Comparison of ENCODE assay signal across 21 cellular contexts in the genomic region with DNA sequence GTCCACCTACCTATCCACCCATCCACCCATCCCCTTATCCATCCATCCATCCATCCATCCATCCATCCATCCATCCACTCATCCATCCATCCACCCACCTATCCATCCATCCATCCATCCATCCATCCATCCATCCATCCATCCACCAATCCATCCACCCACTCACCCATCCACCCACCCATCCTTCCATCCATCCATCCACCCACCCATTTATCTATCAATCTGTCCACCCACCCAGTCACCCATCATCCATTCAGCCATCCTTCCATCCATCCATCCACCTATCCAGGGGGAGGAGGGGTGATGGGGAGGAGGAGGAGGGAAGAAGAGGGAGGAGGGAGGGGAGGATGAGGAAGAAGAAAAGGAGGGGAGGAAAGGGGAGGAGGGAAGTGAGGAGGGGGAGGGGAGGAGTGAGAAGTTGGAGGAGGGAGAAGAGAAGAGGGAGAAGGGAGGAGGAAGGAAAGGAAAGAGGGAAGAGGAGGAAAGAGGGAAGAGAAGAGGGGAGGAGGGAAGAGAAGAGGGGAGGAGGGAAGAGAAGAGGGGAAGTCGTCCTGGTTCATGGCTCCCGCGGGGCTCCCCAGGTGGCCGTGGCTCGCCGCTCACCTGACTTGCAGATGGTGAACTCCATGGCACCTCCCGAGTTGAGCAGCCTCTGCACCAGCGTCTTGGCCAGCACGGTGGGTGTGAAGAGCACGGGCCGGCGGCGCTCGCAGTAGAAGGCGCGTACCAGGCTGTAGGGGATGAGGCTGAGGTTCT.
"Had no signal": no experiment of that assay in that cellular context is flagged by ENCODE, and none has a peak within 500 bp of the region (broad histone marks: within the 10 kb centered on the region; RNA-seq: fewer than 3 reads in every experiment).

No MANE protein-coding gene starts in this region.

- H3K27me3 Mint-ChIP-seq: naive thymus-derived CD4-positive, alpha-beta T cell; natural killer cell treated with Interleukin-12 subunit alpha and Interleukin-12 subunit beta and Interleukin-15 and Interleukin-18, amount 100 ng/mL, for 72 hours; stimulated activated naive CD8-positive, alpha-beta T cell treated with anti-CD3 and anti-CD28 coated beads, Interleukin-15, Interleukin-2, amounts not matched to agents 100 ng/mL and 50 ng/mL, for 24 hours had no signal

- H3K4me3 Mint-ChIP-seq: naive thymus-derived CD4-positive, alpha-beta T cell; natural killer cell treated with Interleukin-12 subunit alpha and Interleukin-12 subunit beta and Interleukin-15 and Interleukin-18, amount 100 ng/mL, for 72 hours; stimulated activated naive CD8-positive, alpha-beta T cell treated with anti-CD3 and anti-CD28 coated beads, Interleukin-15, Interleukin-2, amounts not matched to agents 100 ng/mL and 50 ng/mL, for 24 hours; type B pancreatic cell had no signal

- H3K4me2 ChIP-seq: hepatocyte had no signal

- H3K27me3 ChIP-seq: hepatocyte, pancreas, tibial nerve, vagina had no signal

- H3K9me3 Mint-ChIP-seq: naive thymus-derived CD4-positive, alpha-beta T cell; natural killer cell treated with Interleukin-12 subunit alpha and Interleukin-12 subunit beta and Interleukin-15 and Interleukin-18, amount 100 ng/mL, for 72 hours; stimulated activated naive CD8-positive, alpha-beta T cell treated with anti-CD3 and anti-CD28 coated beads, Interleukin-15, Interleukin-2, amounts not matched to agents 100 ng/mL and 50 ng/mL, for 24 hours; type B pancreatic cell had no signal

- H3K9me3 ChIP-seq: left ventricle myocardium inferior, mucosa of descending colon, pancreas, prostate gland, tibial nerve, vagina had no signal

- FAIRE-seq: pancreas had no signal

- H3K27ac Mint-ChIP-seq: stimulated activated naive CD8-positive, alpha-beta T cell treated with anti-CD3 and anti-CD28 coated beads, Interleukin-15, Interleukin-2, amounts not matched to agents 100 ng/mL and 50 ng/mL, for 24 hours; type B pancreatic cell had no signal

- H3K4me3 ChIP-seq: hepatocyte, left ventricle myocardium inferior, lung, mucosa of descending colon, pancreas, prostate gland, skin epidermis, tibial nerve, vagina had no signal

- DNase-seq: islet precursor cell; left ventricle myocardium inferior; mucosa of descending colon; naive thymus-derived CD4-positive, alpha-beta T cell; retina; stimulated activated CD4-positive, alpha-beta T cell treated with anti-CD3 and anti-CD28 coated beads, Interleukin-12 subunit alpha, Interleukin-12 subunit beta, amount 100 ng/mL, for 4 hours; stimulated activated CD4-positive, alpha-beta T cell treated with anti-CD3 and anti-CD28 coated beads, Interleukin-15, amount 100 ng/mL, for 24 hours; stimulated activated CD4-positive, alpha-beta T cell treated with anti-CD3 and anti-CD28 coated beads, Interleukin-2, amount 100 ng/mL, for 24 hours; stimulated activated CD4-positive, alpha-beta T cell treated with anti-CD3 and anti-CD28 coated beads, Interleukin-4, amount 100 ng/mL, for 1 hour; stimulated activated naive CD4-positive, alpha-beta T cell had no signal

- H3K4me1 Mint-ChIP-seq: naive thymus-derived CD4-positive, alpha-beta T cell had no signal

- ATAC-seq: mucosa of descending colon; naive thymus-derived CD4-positive, alpha-beta T cell; natural killer cell treated with Interleukin-12 subunit alpha and Interleukin-12 subunit beta and Interleukin-15 and Interleukin-18, amount 100 ng/mL, for 72 hours; pancreas; sciatic nerve had no signal

- H3K27ac ChIP-seq: hepatocyte, left ventricle myocardium inferior, pancreas, prostate gland, skin epidermis, tibial nerve, vagina had no signal

- H3K4me1 ChIP-seq: left ventricle myocardium inferior, pancreas, prostate gland, tibial nerve, vagina had no signal

- H3K36me3 ChIP-seq: left ventricle myocardium inferior, pancreas, prostate gland, tibial nerve, vagina had no signal
